21 cellular contexts compared by ENCODE assay signal in genomic region chr12:28870839-28871440, GRCh38.
DNase-seq lines count a peak whose midpoint lies in the region; ATAC-seq and TF ChIP-seq lines count a peak whose summit lies in the region.
"Had no signal": no experiment of that assay in that cellular context is flagged by ENCODE, and none has a peak within 500 bp of the region (broad histone marks: within the 10 kb centered on the region; RNA-seq: fewer than 3 reads in every experiment).

No MANE protein-coding gene starts in this region.

- no peak overlapping the region for H2AFZ ChIP-seq in Loucy (ENCODE audit: low read length)
- H2AFZ ChIP-seq in PC-3 (ENCODE audit: low read length), result peak overlapping the region; percentile 0; the same call in 1 of the 2 replicates
- no peak overlapping the region for H2AFZ ChIP-seq in neural progenitor cell (replicated peaks)

- peak overlapping the region; percentile 78 for H3K27ac ChIP-seq in PC-3 (ENCODE audit: low read length)
- no peak overlapping the region for H3K27ac ChIP-seq in neural progenitor cell
- H3K27ac ChIP-seq: heart left ventricle, thyroid gland had no signal

- peak; percentile 69 for ATAC-seq in PC-3

- peaks cover 6% of the 10 kb centered on the region for H3F3A ChIP-seq in Loucy (ENCODE audit: low read depth)
- H3F3A ChIP-seq in PC-3 (ENCODE audit: low read length, unreplicated experiment), result peaks cover 12% of the 10 kb centered on the region
- H3F3A ChIP-seq in neural progenitor cell (ENCODE audit: low read depth), result no peaks in the 10 kb centered on the region

- peak overlapping the region; percentile 16 for H3K27ac Mint-ChIP-seq in neural crest cell (ENCODE audit: unreplicated experiment)
- H3K27ac Mint-ChIP-seq in osteocyte (ENCODE audit: unreplicated experiment), result no peak overlapping the region
- H3K27ac Mint-ChIP-seq in neural progenitor cell, result no peak overlapping the region
- H3K27ac Mint-ChIP-seq: activated CD4-positive, alpha-beta T cell treated with anti-CD3 and anti-CD28 coated beads, Interleukin-2, amount 10 ng/mL, durations not matched to agents 24 days and 14 days; memory B cell; nephron had no signal

- POLR2A ChIA-PET in PC-3 (lab: Charles Lee; ENCODE audit: unreplicated experiment), result no interaction called here

- H3K9me3 Mint-ChIP-seq in neural crest cell (peaks cover 2% of the 10 kb centered on the region), osteocyte (ENCODE audit: unreplicated experiment) (no peaks in the 10 kb centered on the region), neural progenitor cell (no peaks in the 10 kb centered on the region)
- H3K9me3 Mint-ChIP-seq: activated CD4-positive, alpha-beta T cell treated with anti-CD3 and anti-CD28 coated beads, Interleukin-2, amount 10 ng/mL, durations not matched to agents 24 days and 14 days; memory B cell; nephron had no signal

- intact Hi-C loops in PC-3 (cut with micrococcal nuclease), result loop anchor here (1.0 to 10.0 kb wide), 7 partner anchors 38 to 814 kb away; no protein-coding TSS in a partner anchor

- no peaks in the 10 kb centered on the region for H3K79me2 ChIP-seq in Loucy (ENCODE audit: insufficient read depth, low read length)
- H3K79me2 ChIP-seq in PC-3 (ENCODE audit: low read length), result no peaks in the 10 kb centered on the region
- H3K79me2 ChIP-seq in neural progenitor cell (ENCODE audit: low read depth), result no peaks in the 10 kb centered on the region

- H3K4me3 ChIP-seq in Loucy (ENCODE audit: low read length, poor library complexity, severe bottlenecking) (no peak overlapping the region), PC-3 (ENCODE audit: low read length) (no peak overlapping the region), epithelial cell of esophagus (ENCODE audit: low read length) (no peak overlapping the region), neural progenitor cell (no peak overlapping the region)
- H3K4me3 ChIP-seq: HAP-1, heart left ventricle, spleen, thyroid gland had no signal

- peak overlapping the region; percentile 40 for H3K4me2 ChIP-seq in Loucy (ENCODE audit: low read depth, low read length, poor library complexity, severe bottlenecking)
- peak overlapping the region; percentile 43 for H3K4me2 ChIP-seq in PC-3 (ENCODE audit: low read length)
- H3K4me2 ChIP-seq in neural progenitor cell, result no peak overlapping the region

- H3K27me3 Mint-ChIP-seq in neural crest cell (ENCODE audit: low read depth) (no peaks in the 10 kb centered on the region), osteocyte (ENCODE audit: unreplicated experiment) (peaks cover 4% of the 10 kb centered on the region), neural progenitor cell (ENCODE audit: insufficient read depth, low read depth) (no peaks in the 10 kb centered on the region)
- H3K27me3 Mint-ChIP-seq: activated CD4-positive, alpha-beta T cell treated with anti-CD3 and anti-CD28 coated beads, Interleukin-2, amount 10 ng/mL, durations not matched to agents 24 days and 14 days; memory B cell had no signal

- TF ChIP-seq CTCF in Loucy (conservative IDR thresholded peaks at IDR 0.05; ENCODE audit: low read length), result no peak
- TF ChIP-seq CTCF in PC-3 (conservative IDR thresholded peaks at IDR 0.05; ENCODE audit: low read depth, low read length), result no peak
- TF ChIP-seq CTCF in epithelial cell of esophagus (IDR thresholded peaks at IDR 0.05; ENCODE audit: insufficient read depth, low read depth, low read length, missing control alignments), result no peak
- TF ChIP-seq CTCF in neural crest cell (conservative IDR thresholded peaks at IDR 0.05), result no peak
- no peak for TF ChIP-seq CTCF in osteocyte (IDR thresholded peaks at IDR 0.05)
- TF ChIP-seq CTCF in neural progenitor cell (IDR thresholded peaks at IDR 0.05), result no peak

- no peaks in the 10 kb centered on the region for H3K36me3 ChIP-seq in Loucy (ENCODE audit: insufficient read depth, low read length)
- no peaks in the 10 kb centered on the region for H3K36me3 ChIP-seq in PC-3 (ENCODE audit: low read depth, low read length)
- H3K36me3 ChIP-seq in neural progenitor cell, result no peaks in the 10 kb centered on the region
- H3K36me3 ChIP-seq: BE2C, HAP-1, heart left ventricle, spleen, thyroid gland had no signal

- DNase-seq in PC-3 (peak; percentile 98), epithelial cell of esophagus (ENCODE audit: low read depth) (peak; percentile 50), neural crest cell (ENCODE audit: low read depth, low spot score) (no peak), osteocyte (ENCODE audit: extremely low spot score, unreplicated experiment) (no peak), neural progenitor cell (ENCODE audit: low spot score) (no peak), ureter (ENCODE audit: low spot score) (no peak)
- DNase-seq: activated CD4-positive, alpha-beta T cell treated with anti-CD3 and anti-CD28 coated beads, Interleukin-2, amount 10 ng/mL, durations not matched to agents 24 days and 14 days; activated naive CD4-positive, alpha-beta T cell treated with Interleukin-2 at 50 U/mL for 16 hours; activated T-cell treated with anti-CD3 and anti-CD28 coated beads for 4 hours; BE2C; heart left ventricle; NCI-H1694 treated with DMSO at 0.1 percent for 48 hours; NCI-H446 treated with DMSO at 0.1 percent for 48 hours; NK-92 treated with Interleukin-12 subunit alpha and Interleukin-12 subunit beta, amount 100 ng/mL, for 24 hours; SHP77 treated with DMSO at 0.1 percent for 48 hours; spleen; thyroid gland had no signal

- BruUV-seq in PC-3 (replicated peaks; lab: Mats Ljungman, UMichigan), result no TSS peak

- H3K9me2 ChIP-seq in Loucy (replicated peaks; ENCODE audit: low read depth, low read length), result no peaks in the 10 kb centered on the region
- no peaks in the 10 kb centered on the region for H3K9me2 ChIP-seq in PC-3 (replicated peaks; ENCODE audit: low read length)

- H3K4me1 ChIP-seq in Loucy (ENCODE audit: insufficient read depth, low read length, poor library complexity, severe bottlenecking), result peaks cover 36% of the 10 kb centered on the region
- peaks cover 48% of the 10 kb centered on the region for H3K4me1 ChIP-seq in PC-3 (ENCODE audit: insufficient read depth, low read length)
- H3K4me1 ChIP-seq in neural progenitor cell, result peaks cover 8% of the 10 kb centered on the region
- H3K4me1 ChIP-seq: thyroid gland had no signal

- no peak overlapping the region for H3K4me3 Mint-ChIP-seq in neural crest cell
- H3K4me3 Mint-ChIP-seq in osteocyte (ENCODE audit: unreplicated experiment), result no peak overlapping the region
- H3K4me3 Mint-ChIP-seq in neural progenitor cell, result no peak overlapping the region
- H3K4me3 Mint-ChIP-seq: activated CD4-positive, alpha-beta T cell treated with anti-CD3 and anti-CD28 coated beads, Interleukin-2, amount 10 ng/mL, durations not matched to agents 24 days and 14 days; memory B cell; nephron had no signal

- H3K27me3 ChIP-seq in Loucy (ENCODE audit: insufficient read depth, low read length, poor library complexity, severe bottlenecking) (no peaks in the 10 kb centered on the region), PC-3 (ENCODE audit: low read length) (no peaks in the 10 kb centered on the region), neural progenitor cell (no peaks in the 10 kb centered on the region)
- H3K27me3 ChIP-seq: BE2C, heart left ventricle, spleen, thyroid gland had no signal

- CTCF ChIA-PET in PC-3 (lab: Charles Lee), result interaction anchor here (0.7 to 0.9 kb wide), 2 partner anchors 901 to 902 kb away, joined by 3 to 9 read pairs; no protein-coding TSS in a partner anchor

- H3K9me3 ChIP-seq in Loucy (ENCODE audit: insufficient read depth, low read depth, low read length), result no peaks in the 10 kb centered on the region
- H3K9me3 ChIP-seq in PC-3 (ENCODE audit: low read length), result no peaks in the 10 kb centered on the region
- no peaks in the 10 kb centered on the region for H3K9me3 ChIP-seq in neural progenitor cell (ENCODE audit: low read depth)
- H3K9me3 ChIP-seq: BE2C, HAP-1, heart left ventricle, spleen, thyroid gland had no signal

- H3K36me3 Mint-ChIP-seq in neural crest cell (ENCODE audit: low read depth) (no peaks in the 10 kb centered on the region), osteocyte (ENCODE audit: unreplicated experiment) (no peaks in the 10 kb centered on the region), neural progenitor cell (no peaks in the 10 kb centered on the region)
- H3K36me3 Mint-ChIP-seq: memory B cell had no signal

- H4K20me1 ChIP-seq in Loucy (ENCODE audit: insufficient read depth, low read length, poor library complexity, severe bottlenecking), result no peaks in the 10 kb centered on the region
- H4K20me1 ChIP-seq in PC-3 (ENCODE audit: low read length), result no peaks in the 10 kb centered on the region
- no peaks in the 10 kb centered on the region for H4K20me1 ChIP-seq in neural progenitor cell (ENCODE audit: low read depth)

- H3K4me1 Mint-ChIP-seq in neural crest cell (peaks cover 45% of the 10 kb centered on the region), osteocyte (ENCODE audit: unreplicated experiment) (peaks cover 8% of the 10 kb centered on the region), neural progenitor cell (peaks cover 8% of the 10 kb centered on the region)
- H3K4me1 Mint-ChIP-seq: activated CD4-positive, alpha-beta T cell treated with anti-CD3 and anti-CD28 coated beads, Interleukin-2, amount 10 ng/mL, durations not matched to agents 24 days and 14 days; memory B cell had no signal

- no peak overlapping the region for H3K9ac ChIP-seq in Loucy (ENCODE audit: low read depth, low read length, poor library complexity, severe bottlenecking)
- peak overlapping the region; percentile 55 for H3K9ac ChIP-seq in PC-3 (ENCODE audit: low read length)
- H3K9ac ChIP-seq in neural progenitor cell, result no peak overlapping the region

Comparison
In these comparisons a context has a peak if more than half of its experiments do, and no peak if none do; other contexts are left out.
1. DNase-seq: peak in PC-3 (single experiment) and epithelial cell of esophagus (single experiment); none in neural crest cell (single experiment), osteocyte (single experiment), neural progenitor cell (single experiment) and ureter (single experiment).